ENCODE assay signal across 10 cellular contexts in the genomic region with DNA sequence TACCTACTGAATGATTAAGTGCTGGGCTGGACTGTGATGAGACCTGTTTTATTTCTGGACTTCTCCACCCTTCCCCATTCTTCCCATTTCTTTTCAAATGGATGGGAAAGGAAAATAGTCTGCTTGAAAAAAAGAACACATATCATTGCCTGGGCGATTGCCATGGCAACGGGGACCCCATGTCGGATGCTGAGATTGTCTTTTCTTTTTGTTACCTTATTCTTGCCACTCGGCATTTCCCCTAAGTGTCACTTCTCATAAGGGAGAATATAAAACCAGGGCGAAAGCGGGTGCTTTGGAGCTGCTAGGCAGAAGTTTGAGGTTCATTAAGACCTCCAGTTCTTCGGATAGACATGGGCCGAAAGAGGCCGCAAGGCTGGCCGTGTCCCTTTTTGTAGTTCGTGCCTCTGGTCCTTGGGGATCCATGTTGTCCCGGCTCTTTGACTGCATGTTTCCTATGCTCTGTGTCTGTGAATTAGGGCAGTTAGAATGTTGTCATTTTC. TPM values are rescaled to one million over a fixed set of nuclear protein-coding genes. Genes with fewer than 3 reads are reported as not detected.
DNase-seq lines count a peak whose midpoint lies in the region; ATAC-seq, FAIRE-seq and TF ChIP-seq lines count a peak whose summit lies in the region.
"Had no signal": no experiment of that assay in that cellular context is flagged by ENCODE, and none has a peak within 500 bp of the region (broad histone marks: within the 10 kb centered on the region; RNA-seq: fewer than 3 reads in every experiment).

No MANE protein-coding gene starts in this region.

- POLR2A ChIA-PET in A549 (lab: Yijun Ruan, JAX) = no interaction called here
- POLR2A ChIA-PET in CD8-positive, alpha-beta T cell (lab: Charles Lee) = interaction anchor here (0.5 to 0.6 kb wide), 2 partner anchors 76 to 92 kb away, joined by 3 read pairs; no protein-coding TSS in a partner anchor

- no peaks in the 10 kb centered on the region for H3K27me3 Mint-ChIP-seq in CD8-positive, alpha-beta T cell (ENCODE audit: low read depth)
- H3K27me3 Mint-ChIP-seq in activated naive CD8-positive, alpha-beta T cell treated with anti-CD3 and anti-CD28 coated beads for 36 hours = no peaks in the 10 kb centered on the region

- peak overlapping the region; percentile 96 for H3K4me3 Mint-ChIP-seq in CD8-positive, alpha-beta T cell
- peak overlapping the region; percentile 86 for H3K4me3 Mint-ChIP-seq in activated naive CD8-positive, alpha-beta T cell treated with anti-CD3 and anti-CD28 coated beads for 36 hours

- H3K9me3 ChIP-seq in A549 (no peaks in the 10 kb centered on the region), mucosa of stomach (ENCODE audit: control insufficient read depth, low read length) (no peaks in the 10 kb centered on the region), uterus (no peaks in the 10 kb centered on the region)
- no peaks in the 10 kb centered on the region for H3K9me3 ChIP-seq in CD8-positive, alpha-beta T cell (ENCODE audit: low read length)
- H3K9me3 ChIP-seq: ascending aorta, pancreas had no signal

- H3K4me1 Mint-ChIP-seq in CD8-positive, alpha-beta T cell (ENCODE audit: low read depth) = peaks cover 66% of the 10 kb centered on the region
- H3K4me1 Mint-ChIP-seq in activated naive CD8-positive, alpha-beta T cell treated with anti-CD3 and anti-CD28 coated beads for 36 hours = peaks cover 45% of the 10 kb centered on the region

- H3K36me3 ChIP-seq in CD8-positive, alpha-beta T cell (ENCODE audit: insufficient read depth, low read length) = no peaks in the 10 kb centered on the region
- no peaks in the 10 kb centered on the region for H3K36me3 ChIP-seq in mucosa of stomach (ENCODE audit: control insufficient read depth, insufficient read depth, low read length)
- no peaks in the 10 kb centered on the region for H3K36me3 ChIP-seq in uterus
- H3K36me3 ChIP-seq: ascending aorta, pancreas had no signal

- intact Hi-C loops in CD8-positive, alpha-beta T cell (cut with DNase I, micrococcal nuclease) = no loop called here
- intact Hi-C loops in uterus (cut with DNase I; ENCODE audit: low total_unique reads) = no loop called here

- no peaks in the 10 kb centered on the region for H3K9me3 Mint-ChIP-seq in CD8-positive, alpha-beta T cell
- H3K9me3 Mint-ChIP-seq in activated naive CD8-positive, alpha-beta T cell treated with anti-CD3 and anti-CD28 coated beads for 36 hours = no peaks in the 10 kb centered on the region

- H3K36me3 Mint-ChIP-seq in CD8-positive, alpha-beta T cell = peaks cover 5% of the 10 kb centered on the region
- peaks cover 6% of the 10 kb centered on the region for H3K36me3 Mint-ChIP-seq in activated naive CD8-positive, alpha-beta T cell treated with anti-CD3 and anti-CD28 coated beads for 36 hours

- TF ChIP-seq CTCF in A549 (IDR thresholded peaks at IDR 0.05) (no peak), uterus (IDR thresholded peaks at IDR 0.05) (no peak)
- TF ChIP-seq CTCF in CD8-positive, alpha-beta T cell (IDR thresholded peaks at IDR 0.05) = no peak

- no peak for TF ChIP-seq POLR2A in A549 (IDR thresholded peaks at IDR 0.05; ENCODE audit: low read length)
- TF ChIP-seq POLR2A in uterus (IDR thresholded peaks at IDR 0.05) = no peak

- no peaks in the 10 kb centered on the region for H3K27me3 ChIP-seq in CD8-positive, alpha-beta T cell (ENCODE audit: insufficient read depth, low read length)
- H3K27me3 ChIP-seq in mucosa of stomach (ENCODE audit: control insufficient read depth, insufficient read depth, low read length) = peaks cover 27% of the 10 kb centered on the region
- H3K27me3 ChIP-seq in uterus = no peaks in the 10 kb centered on the region
- H3K27me3 ChIP-seq: ascending aorta, pancreas had no signal

- ATAC-seq in A549 (no peak), GM21390 (IDR thresholded peaks at IDR 0.05; ENCODE audit: unreplicated experiment) (no peak), GM19328 (IDR thresholded peaks at IDR 0.05; ENCODE audit: unreplicated experiment) (no peak)
- ATAC-seq in CD8-positive, alpha-beta T cell = no peak

- H3K27ac Mint-ChIP-seq in CD8-positive, alpha-beta T cell = peak overlapping the region; percentile 89
- no peak overlapping the region for H3K27ac Mint-ChIP-seq in activated naive CD8-positive, alpha-beta T cell treated with anti-CD3 and anti-CD28 coated beads for 36 hours

- H3K9ac ChIP-seq in mucosa of stomach (ENCODE audit: low read length) = peak overlapping the region; percentile 45

- CTCF ChIA-PET in A549 (lab: Yijun Ruan, JAX) = interaction anchor here (1.3 to 2.2 kb wide), 3 partner anchors 9 to 56 kb away, joined by 3 to 10 read pairs (median 4); no protein-coding TSS in a partner anchor
- CTCF ChIA-PET in CD8-positive, alpha-beta T cell (lab: Charles Lee) = interaction anchor here (1.2 to 2.2 kb wide), 2 partner anchors 9 to 72 kb away, joined by 3 to 8 read pairs; no protein-coding TSS in a partner anchor

- no peak for TF ChIP-seq EP300 in A549 (IDR thresholded peaks at IDR 0.05)

- H3K4me2 ChIP-seq in A549 = peak overlapping the region; percentile 97

- DNase-seq in A549 (ENCODE audit: low read depth in 1 of 2, low spot score in 1 of 2) (no peak), uterus (no peak), inferior parietal cortex (ENCODE audit: extremely low spot score) (no peak)
- no peak for DNase-seq in CD8-positive, alpha-beta T cell
- no peak for DNase-seq in activated naive CD8-positive, alpha-beta T cell treated with anti-CD3 and anti-CD28 coated beads for 36 hours
- DNase-seq: pancreas had no signal

- TF ChIP-seq RAD21 in A549 (conservative IDR thresholded peaks at IDR 0.05 in 1 of 2, IDR thresholded peaks at IDR 0.05 in 1 of 2) = no peak

- H3K27ac ChIP-seq in A549 (no peak overlapping the region), uterus (no peak overlapping the region)
- H3K27ac ChIP-seq in CD8-positive, alpha-beta T cell (ENCODE audit: low read depth, low read length) = peak overlapping the region; percentile 55
- H3K27ac ChIP-seq: ascending aorta, pancreas had no signal

- FAIRE-seq in A549 (lab: Jason Lieb, UNC) = no peak
- FAIRE-seq: pancreas had no signal

- WGBS in A549 (ENCODE audit: missing lambda C conversion rate) = 82% methylated on average over 12 of the region's 12 CpGs

- H3K4me1 ChIP-seq in A549 (no peaks in the 10 kb centered on the region), mucosa of stomach (ENCODE audit: control insufficient read depth, insufficient read depth, low read length) (no peaks in the 10 kb centered on the region), uterus (no peaks in the 10 kb centered on the region)
- peaks cover 50% of the 10 kb centered on the region for H3K4me1 ChIP-seq in CD8-positive, alpha-beta T cell (ENCODE audit: insufficient read depth, low read length)
- H3K4me1 ChIP-seq: ascending aorta had no signal

- H3K4me3 ChIP-seq in A549 = no peak overlapping the region; the same call in 2 of the 3 replicates
- peak overlapping the region; percentile 73 for H3K4me3 ChIP-seq in CD8-positive, alpha-beta T cell (ENCODE audit: low read depth, low read length)
- H3K4me3 ChIP-seq in mucosa of stomach (ENCODE audit: low read length) = no peak overlapping the region
- H3K4me3 ChIP-seq in uterus = peak overlapping the region in 1 of 2 donors; percentile 41

TF ChIP-seq in A549, 52 proteins besides CTCF, POLR2A, EP300 and RAD21:
- no peak for TF ChIP-seq JUNB (IDR thresholded peaks at IDR 0.05)
- no peak for TF ChIP-seq MAFK (IDR thresholded peaks at IDR 0.05; ENCODE audit: partially characterized antibody)
- TF ChIP-seq, protein P1, sequence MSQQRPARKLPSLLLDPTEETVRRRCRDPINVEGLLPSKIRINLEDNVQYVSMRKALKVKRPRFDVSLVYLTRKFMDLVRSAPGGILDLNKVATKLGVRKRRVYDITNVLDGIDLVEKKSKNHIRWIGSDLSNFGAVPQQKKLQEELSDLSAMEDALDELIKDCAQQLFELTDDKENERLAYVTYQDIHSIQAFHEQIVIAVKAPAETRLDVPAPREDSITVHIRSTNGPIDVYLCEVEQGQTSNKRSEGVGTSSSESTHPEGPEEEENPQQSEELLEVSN (IDR thresholded peaks at IDR 0.05; ENCODE audit: borderline replicate concordance, low read depth) = no peak
- no peak for TF ChIP-seq NR3C1 (IDR thresholded peaks at IDR 0.05)
- TF ChIP-seq TFCP2L1 (CRISPR knock-in tag; IDR thresholded peaks at IDR 0.05) = no peak
- TF ChIP-seq EHMT2 (IDR thresholded peaks at IDR 0.05; ENCODE audit: low read depth) = no peak
- TF ChIP-seq SMC3 (IDR thresholded peaks at IDR 0.05) = no peak
- TF ChIP-seq KDM5A (IDR thresholded peaks at IDR 0.05) = no peak
- TF ChIP-seq, protein P2, sequence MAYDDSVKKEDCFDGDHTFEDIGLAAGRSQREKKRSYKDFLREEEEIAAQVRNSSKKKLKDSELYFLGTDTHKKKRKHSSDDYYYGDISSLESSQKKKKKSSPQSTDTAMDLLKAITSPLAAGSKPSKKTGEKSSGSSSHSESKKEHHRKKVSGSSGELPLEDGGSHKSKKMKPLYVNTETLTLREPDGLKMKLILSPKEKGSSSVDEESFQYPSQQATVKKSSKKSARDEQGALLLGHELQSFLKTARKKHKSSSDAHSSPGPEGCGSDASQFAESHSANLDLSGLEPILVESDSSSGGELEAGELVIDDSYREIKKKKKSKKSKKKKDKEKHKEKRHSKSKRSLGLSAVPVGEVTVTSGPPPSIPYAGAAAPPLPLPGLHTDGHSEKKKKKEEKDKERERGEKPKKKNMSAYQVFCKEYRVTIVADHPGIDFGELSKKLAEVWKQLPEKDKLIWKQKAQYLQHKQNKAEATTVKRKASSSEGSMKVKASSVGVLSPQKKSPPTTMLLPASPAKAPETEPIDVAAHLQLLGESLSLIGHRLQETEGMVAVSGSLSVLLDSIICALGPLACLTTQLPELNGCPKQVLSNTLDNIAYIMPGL (CRISPR knock-in tag; IDR thresholded peaks at IDR 0.05; ENCODE audit: borderline replicate concordance) = no peak
- no peak for TF ChIP-seq RNF2 (IDR thresholded peaks at IDR 0.05; ENCODE audit: borderline replicate concordance, low read depth)

RNA-seq across cellular contexts. Expression of a gene that starts 0.8 kb away (rescaled TPM):
- polyA plus RNA-seq in A549 (2011; rRNA removed) (0.23 and 0.26 TPM in 2 replicates), A549 (2017; fragmentation: RNase III; extraction: RNeasy Plus Mini Kit Qiagen cat#74134 plus additional on column Dnase treatment) (0.18 to 0.26 TPM (median 0.24 TPM) in 3 replicates)
- polyA plus RNA-seq in A549 (2012; cell fraction: cytosol; rRNA removed) = 0.32 and 0.33 TPM in 2 replicates
- polyA plus RNA-seq in A549 (2012; cell fraction: nucleus; rRNA removed) = 0.29 and 0.43 TPM in 2 replicates
- polyA minus RNA-seq in A549 (2011; rRNA and poly(A)+ RNA removed) = 0.25 and 0.44 TPM in 2 replicates
- total RNA-seq in CD8-positive, alpha-beta T cell = 10 to 100 TPM; 87.8 to 99.3 TPM
- total RNA-seq in activated naive CD8-positive, alpha-beta T cell treated with anti-CD3 and anti-CD28 coated beads for 36 hours = 10 to 100 TPM; 41.5 to 42.9 TPM
- total RNA-seq in uterus = 1 to 10 TPM in 3 of 4 donors, under 1 TPM in 1; 0.29 to 4.9 (median 2.9) TPM

Comparison
In these comparisons a context has a peak if more than half of its experiments do, and no peak if none do; other contexts are left out.
1. RNA of a gene that starts 0.8 kb away (total RNA-seq): 87.8 to 99.3 TPM in CD8-positive, alpha-beta T cell and 41.5 to 42.9 TPM in activated naive CD8-positive, alpha-beta T cell treated with anti-CD3 and anti-CD28 coated beads for 36 hours; 0.29 to 4.9 TPM in uterus; every median in the first group is over 4 times any median in the second.